ENCODE assay signal across 1 cellular context in genomic region chr13:99516153-99516929, GRCh38.
TF ChIP-seq lines count a peak whose summit lies in the region.

No MANE protein-coding gene starts in this region.

TF ChIP-seq in GM23338, 12 proteins besides CTCF, POLR2A, EP300 and RAD21:
- TF ChIP-seq REST (IDR thresholded peaks at IDR 0.05; ENCODE audit: unreplicated experiment) (no peak), CREB1 (CRISPR knock-in tag; IDR thresholded peaks at IDR 0.05; ENCODE audit: low read depth) (no peak), EZH2phosphoT487 (IDR thresholded peaks at IDR 0.05; ENCODE audit: unreplicated experiment) (no peak), NANOG (IDR thresholded peaks at IDR 0.05; ENCODE audit: borderline replicate concordance) (no peak), ZNF331 (CRISPR knock-in tag; IDR thresholded peaks at IDR 0.05; ENCODE audit: low read depth) (no peak), ETS1 (IDR thresholded peaks at IDR 0.05) (no peak), ZNF114 (CRISPR knock-in tag; IDR thresholded peaks at IDR 0.05) (no peak), STAT1 (IDR thresholded peaks at IDR 0.05; ENCODE audit: unreplicated experiment) (no peak), JUNB (IDR thresholded peaks at IDR 0.05; ENCODE audit: unreplicated experiment) (no peak), POLR2AphosphoS5 (IDR thresholded peaks at IDR 0.05; ENCODE audit: low read depth) (no peak), ZNF462 (CRISPR knock-in tag; IDR thresholded peaks at IDR 0.05) (no peak), EZH2 (IDR thresholded peaks at IDR 0.05; ENCODE audit: low read depth, unreplicated experiment) (no peak)
